Comparison of ENCODE assay signal across 14 cellular contexts in genomic region chr9:98551511-98552286, GRCh38.
DNase-seq lines count a peak whose midpoint lies in the region; ATAC-seq lines count a peak whose summit lies in the region.
"Had no signal": no experiment of that assay in that cellular context is flagged by ENCODE, and none has a peak within 500 bp of the region (broad histone marks: within the 10 kb centered on the region; RNA-seq: fewer than 3 reads in every experiment).

No MANE protein-coding gene starts in this region.

- no peak for ATAC-seq in effector memory CD8-positive, alpha-beta T cell (replicated peaks)
- ATAC-seq: activated CD4-positive, alpha-beta T cell treated with anti-CD3 and anti-CD28 coated beads for 36 hours; CD8-positive, alpha-beta T cell had no signal

- no peaks in the 10 kb centered on the region for H3K36me3 Mint-ChIP-seq in effector memory CD8-positive, alpha-beta T cell (ENCODE audit: insufficient read depth)
- H3K36me3 Mint-ChIP-seq: CD8-positive, alpha-beta T cell had no signal

- no peak overlapping the region for H3K27ac Mint-ChIP-seq in effector memory CD8-positive, alpha-beta T cell
- H3K27ac Mint-ChIP-seq: activated CD4-positive, alpha-beta T cell treated with anti-CD3 and anti-CD28 coated beads for 36 hours; CD8-positive, alpha-beta T cell had no signal

- H3K4me3 Mint-ChIP-seq in effector memory CD8-positive, alpha-beta T cell: no peak overlapping the region
- H3K4me3 Mint-ChIP-seq: activated CD4-positive, alpha-beta T cell treated with anti-CD3 and anti-CD28 coated beads for 36 hours; CD8-positive, alpha-beta T cell; central memory CD8-positive, alpha-beta T cell had no signal

- DNase-seq in EL (peak; percentile 46), RPMI7951 (ENCODE audit: low read depth) (peak; percentile 69), ecto neural progenitor cell (ENCODE audit: low spot score) (peak; percentile 33), non-pigmented ciliary epithelial cell (ENCODE audit: low read depth) (peak; percentile 60), NCI-H2107 (lab: John Stamatoyannopoulos, UW) (no peak)
- no peak for DNase-seq in activated effector memory CD4-positive, alpha-beta T cell treated with Interleukin-2 at 50 U/mL for 16 hours
- no peak for DNase-seq in activated CD4-positive, alpha-beta T cell treated with anti-CD3 and anti-CD28 coated beads, Interleukin-2, amount 50 U/mL, for 4 hours
- no peak for DNase-seq in effector memory CD8-positive, alpha-beta T cell
- DNase-seq: activated CD4-positive, alpha-beta T cell treated with anti-CD3 and anti-CD28 coated beads for 36 hours; NCI-H1105; NCI-H526; SW 1271 had no signal

- no peaks in the 10 kb centered on the region for H3K9me3 Mint-ChIP-seq in effector memory CD8-positive, alpha-beta T cell
- H3K9me3 Mint-ChIP-seq: CD8-positive, alpha-beta T cell; central memory CD8-positive, alpha-beta T cell had no signal

- peaks cover 33 to 47% of the 10 kb centered on the region in 2 donors for H3K27me3 Mint-ChIP-seq in effector memory CD8-positive, alpha-beta T cell

- no peaks in the 10 kb centered on the region for H3K4me1 Mint-ChIP-seq in effector memory CD8-positive, alpha-beta T cell (ENCODE audit: low read depth in 2 of 2)
- H3K4me1 Mint-ChIP-seq: activated CD4-positive, alpha-beta T cell treated with anti-CD3 and anti-CD28 coated beads for 36 hours; central memory CD8-positive, alpha-beta T cell had no signal

Comparison
In these comparisons a context has a peak if more than half of its experiments do, and no peak if none do; other contexts are left out.
1. DNase-seq: peak in EL (single experiment), RPMI7951 (single experiment), ecto neural progenitor cell (single experiment) and non-pigmented ciliary epithelial cell (single experiment); none in activated effector memory CD4-positive, alpha-beta T cell treated with Interleukin-2 at 50 U/mL for 16 hours (single experiment), NCI-H2107 (single experiment), activated CD4-positive, alpha-beta T cell treated with anti-CD3 and anti-CD28 coated beads, Interleukin-2, amount 50 U/mL, for 4 hours (0 of 2) and effector memory CD8-positive, alpha-beta T cell (0 of 3).